8 cellular contexts compared by ENCODE assay signal in genomic region chr19:49391581-49392399, GRCh38. TPM values are rescaled to one million over a fixed set of nuclear protein-coding genes. Genes with fewer than 3 reads are reported as not detected.
DNase-seq lines count a peak whose midpoint lies in the region; ATAC-seq and TF ChIP-seq lines count a peak whose summit lies in the region.

No MANE protein-coding gene starts in this region.

- no peaks in the 10 kb centered on the region for H3K9me3 Mint-ChIP-seq in CD4-positive, alpha-beta T cell
- H3K9me3 Mint-ChIP-seq in activated CD4-positive, alpha-beta T cell treated with anti-CD3 and anti-CD28 coated beads for 36 hours (ENCODE audit: low read depth) = no peaks in the 10 kb centered on the region

- no peaks in the 10 kb centered on the region for H3K9me3 ChIP-seq in CD4-positive, alpha-beta T cell (ENCODE audit: control insufficient read depth, low read length)

- H3K36me3 Mint-ChIP-seq in CD4-positive, alpha-beta T cell (ENCODE audit: low read depth) = no peaks in the 10 kb centered on the region
- no peaks in the 10 kb centered on the region for H3K36me3 Mint-ChIP-seq in activated CD4-positive, alpha-beta T cell treated with anti-CD3 and anti-CD28 coated beads for 36 hours (ENCODE audit: low read depth)

- ATAC-seq in CD4-positive, alpha-beta T cell (ENCODE audit: poor library complexity) = peak; percentile 76
- ATAC-seq in activated CD4-positive, alpha-beta T cell treated with anti-CD3 and anti-CD28 coated beads for 36 hours = peak; percentile 83
- peak; percentile 91 for ATAC-seq in left lobe of liver

- no peak overlapping the region for H3K4me3 Mint-ChIP-seq in CD4-positive, alpha-beta T cell
- no peak overlapping the region for H3K4me3 Mint-ChIP-seq in activated CD4-positive, alpha-beta T cell treated with anti-CD3 and anti-CD28 coated beads for 36 hours

- DNase-seq in CD4-positive, alpha-beta T cell = peak; percentile 67 to 81 (median 76)
- peak; percentile 53 for DNase-seq in HCEC 1CT
- peak; percentile 72 for DNase-seq in NCI-H460 (ENCODE audit: extremely low read depth, low read depth)
- DNase-seq in activated CD4-positive, alpha-beta T cell treated with anti-CD3 and anti-CD28 coated beads for 36 hours = peak; percentile 90
- DNase-seq in cerebellar cortex (ENCODE audit: low spot score) = peak; percentile 97
- peak; percentile 74 for DNase-seq in left lobe of liver (ENCODE audit: low spot score)
- peak; percentile 67 to 71 for DNase-seq in stimulated activated CD4-positive, alpha-beta T cell treated with anti-CD3 and anti-CD28 coated beads, Interleukin-4, amount 100 ng/mL, for 48 hours (ENCODE audit: low read depth in 2 of 2)
- DNase-seq in cortex of kidney (lab: John Stamatoyannopoulos, UW) = no peak

- CTCF ChIA-PET in CD4-positive, alpha-beta T cell (lab: Charles Lee) = interaction anchor here (0.7 to 2.5 kb wide), 14 partner anchors 15 to 289 kb away, joined by 3 to 17 read pairs (median 4); no protein-coding TSS in a partner anchor
- CTCF ChIA-PET in activated CD4-positive, alpha-beta T cell treated with anti-CD3 and anti-CD28 coated beads for 36 hours (lab: Charles Lee) = interaction anchor here (0.6 to 3.2 kb wide), 17 partner anchors 12 to 125 kb away, joined by 3 to 13 read pairs (median 5); no protein-coding TSS in a partner anchor

- TF ChIP-seq CTCF in CD4-positive, alpha-beta T cell (IDR thresholded peaks at IDR 0.05) = peak; percentile 95

- H3K27ac Mint-ChIP-seq in CD4-positive, alpha-beta T cell = no peak overlapping the region
- no peak overlapping the region for H3K27ac Mint-ChIP-seq in activated CD4-positive, alpha-beta T cell treated with anti-CD3 and anti-CD28 coated beads for 36 hours

- no peak overlapping the region for H3K27ac ChIP-seq in CD4-positive, alpha-beta T cell (ENCODE audit: low read depth, low read length)

- H3K27me3 Mint-ChIP-seq in CD4-positive, alpha-beta T cell = no peaks in the 10 kb centered on the region
- no peaks in the 10 kb centered on the region for H3K27me3 Mint-ChIP-seq in activated CD4-positive, alpha-beta T cell treated with anti-CD3 and anti-CD28 coated beads for 36 hours

- intact Hi-C loops in CD4-positive, alpha-beta T cell (cut with DNase I, micrococcal nuclease) = loop anchor here (1.0 to 10.0 kb wide), 9 partner anchors 30 to 289 kb away; partner anchors contain the start of gene PRMT1 (in 1 of the 2)
- intact Hi-C loops in activated CD4-positive, alpha-beta T cell treated with anti-CD3 and anti-CD28 coated beads for 36 hours (cut with DNase I, micrococcal nuclease) = loop anchor here (1.0 kb wide), 4 partner anchors 39 to 85 kb away; no protein-coding TSS in a partner anchor

- no peaks in the 10 kb centered on the region for H3K27me3 ChIP-seq in CD4-positive, alpha-beta T cell (ENCODE audit: control insufficient read depth, insufficient read depth, low read length)

- POLR2A ChIA-PET in CD4-positive, alpha-beta T cell (lab: Charles Lee) = interaction anchor here (0.6 to 1.3 kb wide), 8 partner anchors 33 to 104 kb away, joined by 3 to 4 read pairs (median 4); partner anchors contain the start of genes ALDH16A1, CD37, GFY and PIH1D1
- POLR2A ChIA-PET in activated CD4-positive, alpha-beta T cell treated with anti-CD3 and anti-CD28 coated beads for 36 hours (lab: Charles Lee) = interaction anchor here (0.6 kb wide), 1 partner anchor 58 kb away, joined by 3 read pairs; no protein-coding TSS in a partner anchor

- peaks cover 19% of the 10 kb centered on the region for H3K4me1 Mint-ChIP-seq in CD4-positive, alpha-beta T cell (ENCODE audit: low read depth)
- peaks cover 16% of the 10 kb centered on the region for H3K4me1 Mint-ChIP-seq in activated CD4-positive, alpha-beta T cell treated with anti-CD3 and anti-CD28 coated beads for 36 hours

RNA-seq across cellular contexts. Expression of gene KASH5, which starts 3.7 kb away (rescaled TPM):
- total RNA-seq in CD4-positive, alpha-beta T cell = not detected
- not detected in 2 replicates for total RNA-seq in NCI-H460 (2014; rRNA removed; shearing (Covaris generic))
- polyA plus RNA-seq in NCI-H460 (2014; cell fraction: nucleus; rRNA removed) = not detected in 2 replicates
- 1 to 10 TPM in 1 of 2 experiments, under 1 TPM in 1; 0.96 to 1.2 TPM for total RNA-seq in activated CD4-positive, alpha-beta T cell treated with anti-CD3 and anti-CD28 coated beads for 36 hours
- total RNA-seq in left lobe of liver = not detected

RNA-seq across cellular contexts. Expression of gene DKKL1, which starts 28.1 kb away (rescaled TPM):
- total RNA-seq in CD4-positive, alpha-beta T cell = not detected
- total RNA-seq in NCI-H460 (2014; rRNA removed; shearing (Covaris generic)) = not detected in 2 replicates
- polyA plus RNA-seq in NCI-H460 (2014; cell fraction: nucleus; rRNA removed) = not detected in 2 replicates
- total RNA-seq in activated CD4-positive, alpha-beta T cell treated with anti-CD3 and anti-CD28 coated beads for 36 hours = not detected
- not detected for total RNA-seq in left lobe of liver

RNA-seq across cellular contexts. Expression of gene TEAD2, which starts 29.6 kb away (rescaled TPM):
- total RNA-seq in CD4-positive, alpha-beta T cell = not detected
- total RNA-seq in NCI-H460 (2014; rRNA removed; shearing (Covaris generic)) = 13.7 and 13.8 TPM in 2 replicates
- 11.7 and 12.9 TPM in 2 replicates for polyA plus RNA-seq in NCI-H460 (2014; cell fraction: nucleus; rRNA removed)
- total RNA-seq in activated CD4-positive, alpha-beta T cell treated with anti-CD3 and anti-CD28 coated beads for 36 hours = not detected
- total RNA-seq in left lobe of liver = 5.1 TPM

RNA-seq across cellular contexts. Expression of gene PTH2, which starts 31.5 kb away (rescaled TPM):
- not detected for total RNA-seq in CD4-positive, alpha-beta T cell
- not detected in 2 replicates for total RNA-seq in NCI-H460 (2014; rRNA removed; shearing (Covaris generic))
- not detected in 2 replicates for polyA plus RNA-seq in NCI-H460 (2014; cell fraction: nucleus; rRNA removed)
- not detected for total RNA-seq in activated CD4-positive, alpha-beta T cell treated with anti-CD3 and anti-CD28 coated beads for 36 hours
- total RNA-seq in left lobe of liver = not detected

RNA-seq across cellular contexts. Expression of gene GFY, which starts 33.4 kb away (rescaled TPM):
- not detected for total RNA-seq in CD4-positive, alpha-beta T cell
- total RNA-seq in NCI-H460 (2014; rRNA removed; shearing (Covaris generic)) = not detected in 2 replicates
- polyA plus RNA-seq in NCI-H460 (2014; cell fraction: nucleus; rRNA removed) = not detected in 2 replicates
- total RNA-seq in activated CD4-positive, alpha-beta T cell treated with anti-CD3 and anti-CD28 coated beads for 36 hours = not detected
- not detected for total RNA-seq in left lobe of liver
